In the genomic region with DNA sequence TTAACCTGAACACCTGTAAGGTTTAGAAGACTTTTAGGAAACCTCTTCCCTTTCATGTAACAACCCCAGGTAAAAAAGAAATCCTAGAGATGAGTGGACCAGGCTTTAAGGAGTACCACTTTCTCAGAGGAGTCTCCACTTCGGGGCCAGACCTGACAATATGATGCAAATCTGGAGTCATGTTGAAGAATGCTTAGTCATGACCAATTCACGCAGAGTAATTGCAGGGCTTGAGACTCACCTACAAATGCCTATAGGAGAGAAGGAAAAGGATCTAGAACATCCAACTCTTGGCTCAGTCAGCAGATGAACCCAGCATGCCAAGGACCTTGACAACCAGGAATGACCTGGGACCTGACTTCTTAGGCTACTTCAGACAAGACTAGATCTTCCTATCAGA, we compare ENCODE assay signal across 20 cellular contexts.
"Had no signal": no experiment of that assay in that cellular context is flagged by ENCODE, and none has a peak within 500 bp of the region (broad histone marks: within the 10 kb centered on the region; RNA-seq: fewer than 3 reads in every experiment).

No MANE protein-coding gene starts in this region.

- H3K79me2 ChIP-seq: parathyroid adenoma had no signal

- H3K27ac ChIP-seq: colonic mucosa, esophagus muscularis mucosa, left ventricle myocardium inferior, neutrophil, parathyroid adenoma, SJSA1, suprapubic skin, upper lobe of left lung had no signal

- H3K9me3 Mint-ChIP-seq: activated naive CD4-positive, alpha-beta T cell treated with anti-CD3 and anti-CD28 coated beads, Interleukin-2, amount 10 ng/mL, durations not matched to agents 7 days and 5 days; activated T-helper 2 cell treated with anti-CD3 and anti-CD28 coated beads, Interferon-gamma antibody, Interleukin-2, Interleukin-4, amounts not matched to agents 10 μg/mL and 5 μg/mL and 100 μg/mL, durations not matched to agents 14 hours and 24 hours and 36 hours; naive thymus-derived CD8-positive, alpha-beta T cell had no signal

- H3K27me3 Mint-ChIP-seq: activated naive CD4-positive, alpha-beta T cell treated with anti-CD3 and anti-CD28 coated beads, Interleukin-2, amount 10 ng/mL, durations not matched to agents 7 days and 5 days; naive thymus-derived CD8-positive, alpha-beta T cell had no signal

- H3K4me3 ChIP-seq: colonic mucosa, esophagus muscularis mucosa, left ventricle myocardium inferior, SJSA1, suprapubic skin, upper lobe of left lung had no signal

- H3K27me3 ChIP-seq: colonic mucosa, esophagus muscularis mucosa, neutrophil, SJSA1, suprapubic skin, upper lobe of left lung had no signal

- H3K9me3 ChIP-seq: colonic mucosa, esophagus muscularis mucosa, left ventricle myocardium inferior, neutrophil, SJSA1, suprapubic skin, upper lobe of left lung had no signal

- ATAC-seq: activated CD4-positive, CD25-positive, alpha-beta regulatory T cell treated with anti-CD3 and anti-CD28 coated beads, Interleukin-2, amount 50 U/mL, for 24 hours; naive thymus-derived CD8-positive, alpha-beta T cell had no signal

- H3K27ac Mint-ChIP-seq: activated T-helper 2 cell treated with anti-CD3 and anti-CD28 coated beads, Interferon-gamma antibody, Interleukin-2, Interleukin-4, amounts not matched to agents 10 μg/mL and 5 μg/mL and 100 μg/mL, durations not matched to agents 14 hours and 24 hours and 36 hours had no signal

- H3K9ac ChIP-seq: parathyroid adenoma had no signal

- DNase-seq: activated CD4-positive, alpha-beta T cell treated with anti-CD3 and anti-CD28 coated beads, Interleukin-2, amount 50 U/mL, for 4 hours; activated CD8-positive, alpha-beta memory T cell treated with anti-CD3 and anti-CD28 coated beads, Interleukin-2, amount 50 U/mL, for 48 hours; activated naive CD4-positive, alpha-beta T cell treated with anti-CD3 and anti-CD28 coated beads, Interleukin-2, amount 10 ng/mL, durations not matched to agents 7 days and 5 days; central memory CD4-positive, alpha-beta T cell; colonic mucosa; hippocampal formation; left ventricle myocardium inferior; mesenchymal stem cell; naive thymus-derived CD8-positive, alpha-beta T cell; stimulated activated CD4-positive, alpha-beta T cell treated with anti-CD3 and anti-CD28 coated beads, Interleukin-4, amount 100 ng/mL, for 1 hour; stimulated activated naive CD4-positive, alpha-beta T cell; T-helper 9 cell; upper lobe of left lung had no signal

- H3K4me1 ChIP-seq: colonic mucosa, esophagus muscularis mucosa, parathyroid adenoma, SJSA1, suprapubic skin, upper lobe of left lung had no signal

- H3K4me3 Mint-ChIP-seq: activated naive CD4-positive, alpha-beta T cell treated with anti-CD3 and anti-CD28 coated beads, Interleukin-2, amount 10 ng/mL, durations not matched to agents 7 days and 5 days; naive thymus-derived CD8-positive, alpha-beta T cell had no signal

- H2AFZ ChIP-seq: parathyroid adenoma had no signal

- H3K36me3 ChIP-seq: colonic mucosa, left ventricle myocardium inferior, SJSA1 had no signal
